Comparison of ENCODE assay signal across 20 cellular contexts in genomic region chr17:47288531-47289116, GRCh38. TPM values are rescaled to one million over a fixed set of nuclear protein-coding genes. Genes with fewer than 3 reads are reported as not detected.
DNase-seq lines count a peak whose midpoint lies in the region; ATAC-seq, FAIRE-seq and TF ChIP-seq lines count a peak whose summit lies in the region.
"Had no signal": no experiment of that assay in that cellular context is flagged by ENCODE, and none has a peak within 500 bp of the region (broad histone marks: within the 10 kb centered on the region; RNA-seq: fewer than 3 reads in every experiment).

No MANE protein-coding gene starts in this region.

- no peaks in the 10 kb centered on the region for H3K27me3 ChIP-seq in BLaER1
- no peaks in the 10 kb centered on the region for H3K27me3 ChIP-seq in MG63
- H3K27me3 ChIP-seq in GM12878 (replicated peaks in 1 of 2; ENCODE audit: control insufficient read depth in 2 of 2, insufficient read depth in 2 of 2, low read length in 1 of 2), result no peaks in the 10 kb centered on the region
- H3K27me3 ChIP-seq in heart left ventricle, result no peaks in the 10 kb centered on the region
- H3K27me3 ChIP-seq: gastrocnemius medialis, upper lobe of right lung had no signal

- RAD21 ChIA-PET in GM12878 (lab: Charles Lee; ENCODE audit: unreplicated experiment), result interaction anchor here (1.2 to 6.7 kb wide), 8 partner anchors 7 to 83 kb away, joined by 5 to 68 read pairs (median 14); no protein-coding TSS in a partner anchor

- no peaks in the 10 kb centered on the region for H3K79me2 ChIP-seq in GM12878 (ENCODE audit: control insufficient read depth, insufficient read depth, low read length)

- ATAC-seq in GM12878, result no peak
- peak; percentile 33 for ATAC-seq in mucosa of descending colon
- ATAC-seq in GM21737 (IDR thresholded peaks at IDR 0.05; ENCODE audit: unreplicated experiment), result no peak
- no peak for ATAC-seq in heart left ventricle
- ATAC-seq: activated naive CD8-positive, alpha-beta T cell treated with anti-CD3 and anti-CD28 coated beads, Interleukin-2, amount 50 U/mL, for 24 hours; activated T-helper 17 cell treated with anti-CD3 and anti-CD28 coated beads, Interleukin-2, amount 50 U/mL, for 72 hours; gastrocnemius medialis; left lobe of liver; sciatic nerve; upper lobe of right lung had no signal

- H3K4me2 ChIP-seq in BLaER1 (peak overlapping the region; percentile 88), GM12878 (ENCODE audit: control insufficient read depth, insufficient read depth) (no peak overlapping the region)

- in situ Hi-C loops in GM12878 (cut with MboI), result no loop called here

- no peaks in the 10 kb centered on the region for H3K36me3 ChIP-seq in BLaER1
- peaks cover 8% of the 10 kb centered on the region; the same call in 1 of the 2 replicates for H3K36me3 ChIP-seq in MG63
- H3K36me3 ChIP-seq in GM12878 (ENCODE audit: control insufficient read depth in 2 of 2, insufficient read depth in 2 of 2, low read length in 1 of 2), result peaks cover 0 to 5% of the 10 kb centered on the region in 2 experiments; a peak in 2 of 4 replicates
- no peaks in the 10 kb centered on the region for H3K36me3 ChIP-seq in mucosa of descending colon (ENCODE audit: low read depth)
- peaks cover 0 to 54% (median 8%) of the 10 kb centered on the region in 9 donors for H3K36me3 ChIP-seq in heart left ventricle
- H3K36me3 ChIP-seq: gastrocnemius medialis, upper lobe of right lung had no signal

- intact Hi-C loops in GM12878 (cut with micrococcal nuclease; ENCODE audit: unreplicated experiment), result no loop called here
- intact Hi-C loops in mucosa of descending colon (cut with DNase I, micrococcal nuclease), result no loop called here
- intact Hi-C loops in heart left ventricle (cut with DNase I), result loop anchor here in 1 of 10 donors (1.0 kb wide), 1 partner anchor 22 kb away; no protein-coding TSS in a partner anchor

- SMC1A ChIA-PET in GM12878 (lab: Charles Lee; ENCODE audit: uncharacterized antibody, unreplicated experiment), result interaction anchor here (1.2 to 8.2 kb wide), 10 partner anchors 10 to 69 kb away, joined by 5 to 110 read pairs (median 16); partner anchors contain the start of gene ITGB3

- POLR2A ChIA-PET in GM12878 (lab: Charles Lee), result interaction anchor here (0.7 to 7.0 kb wide), 11 partner anchors 9 to 101 kb away, joined by 3 to 42 read pairs (median 5); partner anchors contain the start of gene ITGB3

- 93% methylated on average over 6 of the region's 6 CpGs for WGBS in GM12878 (ENCODE audit: insufficient coverage, insufficient replicate concordance, low lambda C conversion rate, missing lambda C conversion rate)
- WGBS in heart left ventricle, 4 donors, result 84 to 91% (median 90%) methylated on average over 6 of the region's 6 CpGs

- TF ChIP-seq CTCF in GM12878 (IDR thresholded peaks at IDR 0.05 in 2 of 3, conservative IDR thresholded peaks at IDR 0.05 in 1 of 3; ENCODE audit: control insufficient read depth in 2 of 3, extremely low read depth in 1 of 3, insufficient read depth in 1 of 3, low read depth in 3 of 3, low read length in 3 of 3) (no peak), mucosa of descending colon (IDR thresholded peaks at IDR 0.05) (no peak), heart left ventricle (IDR thresholded peaks at IDR 0.05) (no peak)

- H3K4me3 ChIP-seq in BLaER1 (no peak overlapping the region), MG63 (no peak overlapping the region), GM12878 (no peak overlapping the region), mucosa of descending colon (no peak overlapping the region), heart left ventricle (no peak overlapping the region)
- H3K4me3 ChIP-seq: gastrocnemius medialis, upper lobe of right lung had no signal

- TF ChIP-seq RAD21 in GM12878 (IDR thresholded peaks at IDR 0.05; ENCODE audit: insufficient read depth, low read depth, low read length), result no peak

- H4K20me1 ChIP-seq in BLaER1, result no peaks in the 10 kb centered on the region
- H4K20me1 ChIP-seq in GM12878 (ENCODE audit: control insufficient read depth, insufficient read depth), result no peaks in the 10 kb centered on the region

- H3K9me3 ChIP-seq in BLaER1 (peaks cover 9% of the 10 kb centered on the region; the same call in 1 of the 2 replicates), MG63 (no peaks in the 10 kb centered on the region), GM12878 (replicated peaks; ENCODE audit: control insufficient read depth, insufficient read depth, low read length) (no peaks in the 10 kb centered on the region), mucosa of descending colon (no peaks in the 10 kb centered on the region), heart left ventricle (no peaks in the 10 kb centered on the region)
- H3K9me3 ChIP-seq: gastrocnemius medialis, upper lobe of right lung had no signal

- H3K4me1 ChIP-seq in BLaER1 (peaks cover 88% of the 10 kb centered on the region), GM12878 (ENCODE audit: control insufficient read depth, insufficient read depth, low read length) (peaks cover 30% of the 10 kb centered on the region), mucosa of descending colon (ENCODE audit: low read depth) (no peaks in the 10 kb centered on the region), heart left ventricle (peaks cover 0 to 10% (median 0%) of the 10 kb centered on the region in 12 donors)
- H3K4me1 ChIP-seq: gastrocnemius medialis, upper lobe of right lung had no signal

- FAIRE-seq in GM12878 (lab: Jason Lieb, UNC), result no peak

- CTCF ChIA-PET in GM12878 (lab: Yijun Ruan, JAX), result interaction anchor here (1.2 to 5.1 kb wide), 14 partner anchors 10 to 327 kb away, joined by 3 to 73 read pairs (median 8); partner anchors contain the start of gene EFCAB13

- TF ChIP-seq POLR2A in GM12878 (IDR thresholded peaks at IDR 0.05; ENCODE audit: low read depth, low read length) (no peak), heart left ventricle (IDR thresholded peaks at IDR 0.05) (no peak)

- BruUV-seq in GM12878 (replicated peaks; lab: Mats Ljungman, UMichigan), result TSS peak; percentile 55

- TF ChIP-seq EP300 in GM12878 (IDR thresholded peaks at IDR 0.05; ENCODE audit: borderline replicate concordance in 1 of 2, control insufficient read depth in 1 of 2, low read depth in 2 of 2, low read length in 2 of 2), result no peak

- H3K27ac ChIP-seq in BLaER1, result peak overlapping the region; percentile 74
- no peak overlapping the region for H3K27ac ChIP-seq in GM12878 (ENCODE audit: control insufficient read depth, insufficient read depth)
- H3K27ac ChIP-seq in heart left ventricle, result no peak overlapping the region
- H3K27ac ChIP-seq: gastrocnemius medialis, upper lobe of right lung had no signal

- H2AFZ ChIP-seq in GM12878 (ENCODE audit: control insufficient read depth, low read depth, low read length), result no peak overlapping the region

- no peak overlapping the region for H3K9ac ChIP-seq in BLaER1
- H3K9ac ChIP-seq in GM12878 (ENCODE audit: control insufficient read depth, insufficient read depth, low read length), result no peak overlapping the region

- peak; percentile 91 for DNase-seq in MG63
- no peak for DNase-seq in GM12878 (ENCODE audit: low read depth, low spot score)
- DNase-seq in mucosa of descending colon, result no peak
- DNase-seq in central memory CD4-positive, alpha-beta T cell, result no peak
- DNase-seq in heart left ventricle, result no peak
- DNase-seq in epidermal melanocyte (ENCODE audit: insufficient read length, low spot score), result no peak
- DNase-seq: activated CD4-positive, CD25-positive, alpha-beta regulatory T cell treated with anti-CD3 and anti-CD28 coated beads, Interleukin-2, amount 50 U/mL, for 72 hours; activated naive CD8-positive, alpha-beta T cell treated with anti-CD3 and anti-CD28 coated beads, Interleukin-2, amount 50 U/mL, for 24 hours; gastrocnemius medialis; HFFc6; KBM-7; NCI-H1105 treated with DMSO at 0.1 percent for 48 hours; NCI-H774; T-helper 2 cell; upper lobe of right lung had no signal

RNA-seq across cellular contexts. Expression of gene ITGB3, which starts 35.0 kb away (rescaled TPM):
- 12.1 and 13.6 TPM in 2 replicates for total RNA-seq in MG63 (2014; rRNA removed; shearing (Covaris generic); ENCODE audit: low replicate concordance)
- 40.8 and 47.7 TPM in 2 replicates for total RNA-seq in GM12878 (2013; cell fraction: nucleolus; rRNA removed)
- total RNA-seq in GM12878 (2014; rRNA removed), result 16.2 and 17.7 TPM in 2 replicates
- 14.8 and 15.4 TPM in 2 replicates for total RNA-seq in GM12878 (2014; rRNA removed; fragmentation: Illumina TruSeq; extraction: Trizol)
- total RNA-seq in GM12878 (2021), result 22.8 and 22.9 TPM in 2 replicates
- 1.4 TPM for polyA plus RNA-seq in GM12878 (2011; ENCODE audit: low read depth)
- 7.9 and 12.0 TPM in 2 replicates for polyA plus RNA-seq in GM12878 (2011; rRNA removed)
- 11.2 and 12.0 TPM in 2 replicates for polyA plus RNA-seq in GM12878 (2011; cell fraction: cytosol; rRNA removed)
- 10.9 and 12.4 TPM in 2 replicates for polyA plus RNA-seq in GM12878 (2011; cell fraction: nucleus; rRNA removed)
- polyA plus RNA-seq in GM12878 (2012), result 1.7 and 2.1 TPM in 2 replicates
- 17.0 and 17.3 TPM in 2 replicates for polyA plus RNA-seq in GM12878 (2014; fragmentation: Illumina TruSeq; extraction: Trizol)
- polyA plus RNA-seq in GM12878 (2014; fragmentation: Nextera tagmentation; extraction: Ambion mirVana), result 1 to 10 TPM in 1 of 2 experiments, under 1 TPM in 1; 0.69 to 1.4 TPM
- 15.2 and 15.6 TPM in 2 replicates for polyA plus RNA-seq in GM12878 (2014; rRNA removed)
- polyA plus RNA-seq in GM12878 (2016; fragmentation: Nextera tagmentation; extraction: Ambion mirVana), result 10 to 100 TPM; 10.6 to 12.3 TPM
- 28.0 and 30.9 TPM in 2 replicates for polyA minus RNA-seq in GM12878 (2011; rRNA and poly(A)+ RNA removed)
- polyA minus RNA-seq in GM12878 (2011; cell fraction: cytosol; rRNA and poly(A)+ RNA removed), result 4.4 and 5.1 TPM in 2 replicates
- polyA minus RNA-seq in GM12878 (2011; cell fraction: nucleus; rRNA and poly(A)+ RNA removed), result 8.7 and 10.0 TPM in 2 replicates
- total RNA-seq in mucosa of descending colon, result 10 to 100 TPM in 1 of 3 donors, 1 to 10 TPM in 2; 3.9 to 58.4 (median 6.8) TPM
- 10 to 100 TPM in 2 of 9 donors, 1 to 10 TPM in 7; 2.6 to 14.8 (median 4.8) TPM for total RNA-seq in heart left ventricle
- polyA plus RNA-seq in heart left ventricle, result 1 to 10 TPM; 1.3 to 5.0 TPM

RNA-seq across cellular contexts. Expression of gene EFCAB13, which starts 35.1 kb away (rescaled TPM):
- total RNA-seq in MG63 (2014; rRNA removed; shearing (Covaris generic); ENCODE audit: low replicate concordance), result 0.05 and 0.30 TPM in 2 replicates
- 56.3 and 63.3 TPM in 2 replicates for total RNA-seq in GM12878 (2013; cell fraction: nucleolus; rRNA removed)
- total RNA-seq in GM12878 (2014; rRNA removed) (4.5 and 8.3 TPM in 2 replicates), GM12878 (2014; rRNA removed; fragmentation: Illumina TruSeq; extraction: Trizol) (7.3 and 8.7 TPM in 2 replicates), GM12878 (2021) (6.6 and 6.8 TPM in 2 replicates), mucosa of descending colon (10 to 100 TPM in 1 of 3 donors, 1 to 10 TPM in 2; 2.7 to 15.3 (median 4.7) TPM), heart left ventricle (1 to 10 TPM in 8 of 9 donors, under 1 TPM in 1; 0.63 to 6.1 (median 1.7) TPM)
- polyA plus RNA-seq in GM12878 (2011; ENCODE audit: low read depth), result 1.1 TPM
- polyA plus RNA-seq in GM12878 (2011; rRNA removed) (2.3 and 4.2 TPM in 2 replicates), GM12878 (2014; fragmentation: Illumina TruSeq; extraction: Trizol) (4.3 and 5.5 TPM in 2 replicates), GM12878 (2014; fragmentation: Nextera tagmentation; extraction: Ambion mirVana) (1 to 10 TPM in 1 of 2 experiments, under 1 TPM in 1; 0.90 to 1.9 TPM), GM12878 (2014; rRNA removed) (2.7 and 5.6 TPM in 2 replicates), GM12878 (2016; fragmentation: Nextera tagmentation; extraction: Ambion mirVana) (1 to 10 TPM; 5.7 to 7.8 TPM), heart left ventricle (1 to 10 TPM in 1 of 2 donors, under 1 TPM in 1; 0.47 to 1.1 TPM)
- polyA plus RNA-seq in GM12878 (2011; cell fraction: cytosol; rRNA removed), result 0.45 and 0.52 TPM in 2 replicates
- 3.0 and 3.8 TPM in 2 replicates for polyA plus RNA-seq in GM12878 (2011; cell fraction: nucleus; rRNA removed)
- polyA plus RNA-seq in GM12878 (2012), result 3.3 and 3.7 TPM in 2 replicates
- 2.0 and 5.6 TPM in 2 replicates for polyA minus RNA-seq in GM12878 (2011; rRNA and poly(A)+ RNA removed)
- polyA minus RNA-seq in GM12878 (2011; cell fraction: cytosol; rRNA and poly(A)+ RNA removed), result 0.40 and 0.94 TPM in 2 replicates
- 4.1 and 6.8 TPM in 2 replicates for polyA minus RNA-seq in GM12878 (2011; cell fraction: nucleus; rRNA and poly(A)+ RNA removed)
